In genomic region chr6:157552171-157552747, GRCh38 we compare ENCODE assay signal across 1 cellular context.
A peak's percentile ranks its signal among the peaks of the same experiment; 100 is the strongest.
TF ChIP-seq lines count a peak whose summit lies in the region.

No MANE protein-coding gene starts in this region.

TF ChIP-seq in WTC11, 78 proteins besides CTCF, POLR2A, EP300 and RAD21 (continued from another document):
- TF ChIP-seq E2F4 (CRISPR knock-in tag; IDR thresholded peaks at IDR 0.05; ENCODE audit: borderline replicate concordance, low read depth) (no peak), ATF2 (CRISPR knock-in tag; IDR thresholded peaks at IDR 0.05; ENCODE audit: borderline replicate concordance, low read depth) (no peak), ZNF317 (CRISPR knock-in tag; IDR thresholded peaks at IDR 0.05; ENCODE audit: borderline replicate concordance, low read depth) (no peak), USF1 (CRISPR knock-in tag; IDR thresholded peaks at IDR 0.05) (no peak), ZNF423 (CRISPR knock-in tag; IDR thresholded peaks at IDR 0.05) (peak; percentile 46; the same call in 1 of the 2 replicates), MAX (CRISPR knock-in tag; IDR thresholded peaks at IDR 0.05) (peak; percentile 69; the same call in 1 of the 2 replicates), ETV6 (CRISPR knock-in tag; IDR thresholded peaks at IDR 0.05) (peak; percentile 65), HMGXB4 (CRISPR knock-in tag; IDR thresholded peaks at IDR 0.05) (no peak), NR1H2 (CRISPR knock-in tag; IDR thresholded peaks at IDR 0.05) (no peak), ZNF232 (CRISPR knock-in tag; IDR thresholded peaks at IDR 0.05) (peak; percentile 13; the same call in 1 of the 2 replicates), STAT6 (CRISPR knock-in tag; conservative IDR thresholded peaks at IDR 0.05; ENCODE audit: low read depth) (no peak), ZNF512 (CRISPR knock-in tag; IDR thresholded peaks at IDR 0.05; ENCODE audit: borderline replicate concordance) (no peak), ZNF416 (CRISPR knock-in tag; IDR thresholded peaks at IDR 0.05) (no peak), E2F1 (CRISPR knock-in tag; IDR thresholded peaks at IDR 0.05) (no peak), ZNF671 (CRISPR knock-in tag; IDR thresholded peaks at IDR 0.05) (no peak), GTF2I (CRISPR knock-in tag; conservative IDR thresholded peaks at IDR 0.05) (peak; percentile 43; the same call in 1 of the 2 replicates), CREM (CRISPR knock-in tag; IDR thresholded peaks at IDR 0.05) (no peak), CBFB (CRISPR knock-in tag; IDR thresholded peaks at IDR 0.05; ENCODE audit: low read depth) (peak; percentile 83; the same call in 1 of the 2 replicates), KAT7 (CRISPR knock-in tag; IDR thresholded peaks at IDR 0.05; ENCODE audit: borderline replicate concordance) (no peak), NFE2L1 (CRISPR knock-in tag; IDR thresholded peaks at IDR 0.05) (peak; percentile 59; the same call in 1 of the 2 replicates), FOXK1 (CRISPR knock-in tag; IDR thresholded peaks at IDR 0.05) (peak; percentile 76), ZNF396 (CRISPR knock-in tag; IDR thresholded peaks at IDR 0.05; ENCODE audit: borderline replicate concordance) (no peak), ZNF281 (CRISPR knock-in tag; IDR thresholded peaks at IDR 0.05) (peak; percentile 63; the same call in 1 of the 2 replicates), ZNF121 (CRISPR knock-in tag; IDR thresholded peaks at IDR 0.05) (0 out of 2 replicates have a peak, but pooled peaks have one; percentile 14), TP53 (CRISPR knock-in tag; IDR thresholded peaks at IDR 0.05) (0 out of 2 replicates have a peak, but pooled peaks have one; percentile 33), ZBTB21 (CRISPR knock-in tag; IDR thresholded peaks at IDR 0.05; ENCODE audit: borderline replicate concordance) (0 out of 2 replicates have a peak, but pooled peaks have one; percentile 23), EMX1 (CRISPR knock-in tag; IDR thresholded peaks at IDR 0.05) (no peak), ELF4 (CRISPR knock-in tag; IDR thresholded peaks at IDR 0.05; ENCODE audit: low read depth) (no peak), ZBTB43 (CRISPR knock-in tag; IDR thresholded peaks at IDR 0.05) (peak; percentile 82; the same call in 1 of the 2 replicates), NFATC4 (CRISPR knock-in tag; IDR thresholded peaks at IDR 0.05) (no peak), TEAD1 (CRISPR knock-in tag; IDR thresholded peaks at IDR 0.05) (peak; percentile 39; the same call in 1 of the 2 replicates), NR2C2 (CRISPR knock-in tag; IDR thresholded peaks at IDR 0.05) (no peak), CDX4 (CRISPR knock-in tag; IDR thresholded peaks at IDR 0.05; ENCODE audit: borderline replicate concordance) (no peak), USF2 (CRISPR knock-in tag; IDR thresholded peaks at IDR 0.05) (no peak), FOXJ3 (CRISPR knock-in tag; IDR thresholded peaks at IDR 0.05; ENCODE audit: borderline replicate concordance) (no peak)
